16 cellular contexts compared by ENCODE assay signal in genomic region chr2:232219496-232219870, GRCh38.
A peak's percentile ranks its signal among the peaks of the same experiment; 100 is the strongest.
DNase-seq lines count a peak whose midpoint lies in the region; ATAC-seq, FAIRE-seq and TF ChIP-seq lines count a peak whose summit lies in the region.
"Had no signal": no experiment of that assay in that cellular context is flagged by ENCODE, and none has a peak within 500 bp of the region (broad histone marks: within the 10 kb centered on the region; RNA-seq: fewer than 3 reads in every experiment).

No MANE protein-coding gene starts in this region.

- no peaks in the 10 kb centered on the region for H4K20me1 ChIP-seq in BLaER1
- no peaks in the 10 kb centered on the region for H4K20me1 ChIP-seq in OCI-LY7 (ENCODE audit: insufficient read depth, low read length)

- FAIRE-seq in GM18507 (lab: Jason Lieb, UNC) = peak; percentile 62
- FAIRE-seq: TTC549 had no signal

- H3K4me1 ChIP-seq in BLaER1 = peaks cover 15% of the 10 kb centered on the region
- H3K4me1 ChIP-seq in OCI-LY7 (ENCODE audit: insufficient read depth, low read length, poor library complexity, severe bottlenecking) = peaks cover 26% of the 10 kb centered on the region
- H3K4me1 ChIP-seq in BE2C = no peaks in the 10 kb centered on the region

- H3K4me2 ChIP-seq in BLaER1 = peak overlapping the region; percentile 70
- H3K4me2 ChIP-seq in OCI-LY7 (ENCODE audit: low read length) = peak overlapping the region; percentile 72

- H3K4me3 ChIP-seq in BLaER1 = no peak overlapping the region
- peak overlapping the region; percentile 21 for H3K4me3 ChIP-seq in OCI-LY7 (ENCODE audit: low read depth, low read length, poor library complexity, severe bottlenecking)
- H3K4me3 ChIP-seq in BE2C (ENCODE audit: low read depth, low read length) = no peak overlapping the region

- POLR2A ChIA-PET in OCI-LY7 (lab: Charles Lee) = interaction anchor here (1.2 kb wide), 1 partner anchor 114 kb away, joined by 3 read pairs; no protein-coding TSS in a partner anchor

- H3K9ac ChIP-seq in BLaER1 = no peak overlapping the region

- DNase-seq in GM18507 (ENCODE audit: extremely low spot score, insufficient read length, low read depth) (no peak), OCI-LY7 (ENCODE audit: low spot score) (peak; percentile 76), dermis blood vessel endothelial cell (peak; percentile 35), AG20443 (ENCODE audit: low spot score) (no peak), BE2C (no peak)
- DNase-seq: activated CD4-positive, alpha-beta memory T cell treated with anti-CD3 and anti-CD28 coated beads, Interleukin-2, amount 10 ng/mL, durations not matched to agents 7 days and 5 days; aorta; left cardiac atrium; NCI-H2171 treated with DMSO at 0.1 percent for 48 hours; nucleus accumbens had no signal

- CTCF ChIA-PET in OCI-LY7 (lab: Charles Lee; ENCODE audit: unreplicated experiment) = no interaction called here

- no peaks in the 10 kb centered on the region for H3K79me2 ChIP-seq in OCI-LY7 (ENCODE audit: insufficient read depth, low read depth, low read length)

- no peak for ATAC-seq in HG03045 (IDR thresholded peaks at IDR 0.05; ENCODE audit: unreplicated experiment)
- ATAC-seq in HG02763 (IDR thresholded peaks at IDR 0.05; ENCODE audit: unreplicated experiment) = no peak
- ATAC-seq: HCT116, left cardiac atrium, sciatic nerve had no signal

- H3K27me3 ChIP-seq in BLaER1 = no peaks in the 10 kb centered on the region
- no peaks in the 10 kb centered on the region for H3K27me3 ChIP-seq in BE2C

- TF ChIP-seq CTCF in OCI-LY7 (conservative IDR thresholded peaks at IDR 0.05; ENCODE audit: low read length) (no peak), BE2C (IDR thresholded peaks at IDR 0.05; ENCODE audit: low read depth, low read length) (no peak)

- H3K9me2 ChIP-seq in OCI-LY7 (ENCODE audit: insufficient read depth, low read length) = no peaks in the 10 kb centered on the region

- H3K36me3 ChIP-seq in BLaER1 = peaks cover 37% of the 10 kb centered on the region
- no peaks in the 10 kb centered on the region for H3K36me3 ChIP-seq in OCI-LY7 (ENCODE audit: insufficient read depth, low read length)
- no peaks in the 10 kb centered on the region for H3K36me3 ChIP-seq in BE2C

- peak overlapping the region; percentile 57 for H2AFZ ChIP-seq in OCI-LY7 (ENCODE audit: low read length)

- no peaks in the 10 kb centered on the region for H3K9me3 ChIP-seq in BLaER1
- no peaks in the 10 kb centered on the region for H3K9me3 ChIP-seq in OCI-LY7 (ENCODE audit: low read length)
- no peaks in the 10 kb centered on the region for H3K9me3 ChIP-seq in BE2C

- peak overlapping the region; percentile 57 for H3K27ac ChIP-seq in BLaER1
- H3K27ac ChIP-seq in OCI-LY7 (ENCODE audit: low read depth, low read length, poor library complexity, severe bottlenecking) = peak overlapping the region; percentile 62

- no TSS peak for BruUV-seq in OCI-LY7 (replicated peaks; lab: Mats Ljungman, UMichigan)

- intact Hi-C loops in OCI-LY7 (cut with micrococcal nuclease; ENCODE audit: unreplicated experiment) = no loop called here

Comparison
In these comparisons a context has a peak if more than half of its experiments do, and no peak if none do; other contexts are left out.
1. DNase-seq: peak in OCI-LY7 (single experiment) and dermis blood vessel endothelial cell (single experiment); none in GM18507 (single experiment), AG20443 (single experiment) and BE2C (single experiment).